ENCODE assay signal across 10 cellular contexts in genomic region chr7:2939193-2939885, GRCh38.
DNase-seq lines count a peak whose midpoint lies in the region; ATAC-seq lines count a peak whose summit lies in the region.
"Had no signal": no experiment of that assay in that cellular context is flagged by ENCODE, and none has a peak within 500 bp of the region (broad histone marks: within the 10 kb centered on the region; RNA-seq: fewer than 3 reads in every experiment).

No MANE protein-coding gene starts in this region.

- DNase-seq in activated CD4-positive, alpha-beta T cell treated with anti-CD3 and anti-CD28 coated beads for 36 hours = peak; percentile 6
- no peak for DNase-seq in activated CD4-positive, alpha-beta T cell treated with anti-CD3 and anti-CD28 coated beads for 48 hours
- peak; percentile 8 for DNase-seq in OCI-M1 (lab: John Stamatoyannopoulos, UW)
- DNase-seq in sciatic nerve (ENCODE audit: low spot score) = peak; percentile 44
- DNase-seq in DMS79 treated with DMSO at 0.1 percent for 48 hours (lab: John Stamatoyannopoulos, UW) = no peak
- DNase-seq in stimulated activated CD4-positive, alpha-beta T cell treated with anti-CD3 and anti-CD28 coated beads, Interleukin-2, amount 100 ng/mL, for 24 hours = no peak
- DNase-seq: NCI-H1930 had no signal

- peaks cover 64% of the 10 kb centered on the region for H3K36me3 Mint-ChIP-seq in activated CD4-positive, alpha-beta T cell treated with anti-CD3 and anti-CD28 coated beads for 36 hours (ENCODE audit: low read depth)
- no peaks in the 10 kb centered on the region for H3K36me3 Mint-ChIP-seq in dendritic cell treated with granulocyte-macrophage colony-stimulating factor and Interleukin-4, amounts not matched to agents 40 ng/mL and 50 ng/mL, for 4 days (ENCODE audit: low read depth)

- CTCF ChIA-PET in activated CD4-positive, alpha-beta T cell treated with anti-CD3 and anti-CD28 coated beads for 36 hours (lab: Charles Lee) = interaction anchor here (0.6 to 0.7 kb wide), 2 partner anchors 27 to 53 kb away, joined by 3 read pairs; no protein-coding TSS in a partner anchor

- H3K27me3 Mint-ChIP-seq in activated CD4-positive, alpha-beta T cell treated with anti-CD3 and anti-CD28 coated beads for 36 hours = no peaks in the 10 kb centered on the region
- peaks cover 8% of the 10 kb centered on the region for H3K27me3 Mint-ChIP-seq in dendritic cell treated with granulocyte-macrophage colony-stimulating factor and Interleukin-4, amounts not matched to agents 40 ng/mL and 50 ng/mL, for 4 days

- H3K4me3 Mint-ChIP-seq in activated CD4-positive, alpha-beta T cell treated with anti-CD3 and anti-CD28 coated beads for 36 hours = no peak overlapping the region
- no peak overlapping the region for H3K4me3 Mint-ChIP-seq in dendritic cell treated with granulocyte-macrophage colony-stimulating factor and Interleukin-4, amounts not matched to agents 40 ng/mL and 50 ng/mL, for 4 days

- peaks cover 12% of the 10 kb centered on the region for H3K4me1 Mint-ChIP-seq in activated CD4-positive, alpha-beta T cell treated with anti-CD3 and anti-CD28 coated beads for 36 hours
- H3K4me1 Mint-ChIP-seq in dendritic cell treated with granulocyte-macrophage colony-stimulating factor and Interleukin-4, amounts not matched to agents 40 ng/mL and 50 ng/mL, for 4 days (ENCODE audit: low read depth) = peaks cover 53% of the 10 kb centered on the region

- POLR2A ChIA-PET in activated CD4-positive, alpha-beta T cell treated with anti-CD3 and anti-CD28 coated beads for 36 hours (lab: Charles Lee) = no interaction called here

- H3K27ac Mint-ChIP-seq in activated CD4-positive, alpha-beta T cell treated with anti-CD3 and anti-CD28 coated beads for 36 hours = peak overlapping the region; percentile 55
- H3K27ac Mint-ChIP-seq in dendritic cell treated with granulocyte-macrophage colony-stimulating factor and Interleukin-4, amounts not matched to agents 40 ng/mL and 50 ng/mL, for 4 days = peak overlapping the region; percentile 83

- H3K9me3 Mint-ChIP-seq in activated CD4-positive, alpha-beta T cell treated with anti-CD3 and anti-CD28 coated beads for 36 hours (ENCODE audit: low read depth) = no peaks in the 10 kb centered on the region
- peaks cover 23% of the 10 kb centered on the region for H3K9me3 Mint-ChIP-seq in dendritic cell treated with granulocyte-macrophage colony-stimulating factor and Interleukin-4, amounts not matched to agents 40 ng/mL and 50 ng/mL, for 4 days

- ATAC-seq in activated CD4-positive, alpha-beta T cell treated with anti-CD3 and anti-CD28 coated beads for 36 hours = no peak
- ATAC-seq in sciatic nerve (no peak), GM21717 (IDR thresholded peaks at IDR 0.05; ENCODE audit: unreplicated experiment) (no peak)
- ATAC-seq: left colon had no signal

- intact Hi-C loops in activated CD4-positive, alpha-beta T cell treated with anti-CD3 and anti-CD28 coated beads for 36 hours (cut with DNase I, micrococcal nuclease) = no loop called here
- intact Hi-C loops in dendritic cell treated with granulocyte-macrophage colony-stimulating factor and Interleukin-4, amounts not matched to agents 40 ng/mL and 50 ng/mL, for 4 days (cut with micrococcal nuclease) = loop anchor here (10.0 kb wide), 1 partner anchor 45 kb away; no protein-coding TSS in a partner anchor
- intact Hi-C loops in sciatic nerve (cut with DNase I) = no loop called here

Comparison
In these comparisons a context has a peak if more than half of its experiments do, and no peak if none do; other contexts are left out.
1. DNase-seq: peak in activated CD4-positive, alpha-beta T cell treated with anti-CD3 and anti-CD28 coated beads for 36 hours (single experiment), OCI-M1 (single experiment) and sciatic nerve (single experiment); none in activated CD4-positive, alpha-beta T cell treated with anti-CD3 and anti-CD28 coated beads for 48 hours (single experiment), DMS79 treated with DMSO at 0.1 percent for 48 hours (single experiment) and stimulated activated CD4-positive, alpha-beta T cell treated with anti-CD3 and anti-CD28 coated beads, Interleukin-2, amount 100 ng/mL, for 24 hours (0 of 2).